In the genomic region with DNA sequence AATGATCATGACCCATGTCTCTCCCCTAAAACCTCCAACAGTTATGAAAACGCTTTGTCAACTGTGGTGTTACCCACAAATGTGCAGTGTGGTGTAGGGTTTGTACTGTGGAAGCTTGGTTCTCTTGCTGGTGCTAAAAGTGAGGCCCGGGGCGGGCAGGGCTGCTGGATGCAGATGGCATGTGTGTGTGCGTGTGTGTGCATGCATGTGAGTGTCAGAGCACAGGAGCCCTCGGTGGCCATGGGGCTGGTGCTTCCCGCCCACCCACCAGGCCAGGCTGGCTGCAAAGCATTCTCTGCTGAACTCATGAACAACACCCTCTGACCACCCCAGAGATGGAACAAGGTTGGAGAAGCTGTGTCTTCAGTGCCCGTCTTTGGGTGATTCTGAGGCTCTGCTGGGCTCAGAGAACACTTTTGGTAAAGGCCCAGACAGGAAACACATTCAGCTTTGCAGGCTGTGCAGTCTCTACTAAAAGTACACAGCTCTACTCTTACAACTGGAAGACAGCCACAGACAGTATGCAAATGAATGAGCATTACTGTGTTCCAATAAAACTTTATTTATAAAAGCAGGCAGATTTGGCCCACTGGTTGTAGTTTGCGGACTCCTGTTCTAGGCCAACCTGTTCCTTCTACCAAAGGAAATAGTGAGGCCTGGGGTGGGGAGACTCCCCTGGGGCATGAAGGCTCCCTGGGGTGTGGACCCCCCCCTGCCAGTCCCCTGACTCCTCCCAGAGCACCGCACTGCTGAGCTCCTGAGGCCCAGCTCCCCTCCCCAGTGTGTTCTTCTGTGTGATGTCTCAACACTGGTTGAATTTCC, we compare ENCODE assay signal across 22 cellular contexts.
A peak's percentile ranks its signal among the peaks of the same experiment; 100 is the strongest.
DNase-seq lines count a peak whose midpoint lies in the region; ATAC-seq and TF ChIP-seq lines count a peak whose summit lies in the region.
"Had no signal": no experiment of that assay in that cellular context is flagged by ENCODE, and none has a peak within 500 bp of the region (broad histone marks: within the 10 kb centered on the region; RNA-seq: fewer than 3 reads in every experiment).

No MANE protein-coding gene starts in this region.

- 92% methylated on average over 4 of the region's 9 CpGs for WGBS in right lobe of liver (ENCODE audit: insufficient coverage, low coverage, low lambda C conversion rate, missing lambda C conversion rate)

- intact Hi-C loops in right lobe of liver (cut with DNase I) = no loop called here
- intact Hi-C loops in upper lobe of right lung (cut with DNase I) = no loop called here

- no peaks in the 10 kb centered on the region for H3K36me3 ChIP-seq in right lobe of liver
- H3K36me3 ChIP-seq in upper lobe of right lung = no peaks in the 10 kb centered on the region
- no peaks in the 10 kb centered on the region for H3K36me3 ChIP-seq in MG63
- H3K36me3 ChIP-seq: BE2C, stomach had no signal

- H3K27me3 ChIP-seq in right lobe of liver = no peaks in the 10 kb centered on the region
- no peaks in the 10 kb centered on the region for H3K27me3 ChIP-seq in upper lobe of right lung
- H3K27me3 ChIP-seq in MG63 = no peaks in the 10 kb centered on the region
- H3K27me3 ChIP-seq: BE2C, body of pancreas had no signal

- no peaks in the 10 kb centered on the region for H3K36me3 Mint-ChIP-seq in activated T-cell treated with anti-CD3 and anti-CD28 coated beads, Interleukin-2, amount 50 U/mL, for 72 hours (ENCODE audit: insufficient read depth in 2 of 2)
- H3K36me3 Mint-ChIP-seq in activated T-cell treated with anti-CD3 and anti-CD28 coated beads, Interleukin-2, amount 50 U/mL, for 24 hours (ENCODE audit: low read depth) = no peaks in the 10 kb centered on the region
- H3K36me3 Mint-ChIP-seq in T-helper 2 cell treated with Interferon-gamma antibody and Interleukin-4, amounts not matched to agents 5 μg/mL and 100 μg/mL, for 36 hours (ENCODE audit: low read depth) = peaks cover 6% of the 10 kb centered on the region

- H3K27ac ChIP-seq in right lobe of liver (no peak overlapping the region), upper lobe of right lung (no peak overlapping the region)
- H3K27ac ChIP-seq: body of pancreas, coronary artery, HL-60, stomach had no signal

- no peaks in the 10 kb centered on the region for H3K9me3 ChIP-seq in right lobe of liver
- H3K9me3 ChIP-seq in upper lobe of right lung = no peaks in the 10 kb centered on the region
- no peaks in the 10 kb centered on the region for H3K9me3 ChIP-seq in MG63
- H3K9me3 ChIP-seq: A549, BE2C, body of pancreas, stomach had no signal

- TF ChIP-seq POLR2A in right lobe of liver (IDR thresholded peaks at IDR 0.05) = no peak

- H3K4me3 Mint-ChIP-seq in activated T-cell treated with anti-CD3 and anti-CD28 coated beads, Interleukin-2, amount 50 U/mL, for 72 hours = no peak overlapping the region
- no peak overlapping the region for H3K4me3 Mint-ChIP-seq in activated T-cell treated with anti-CD3 and anti-CD28 coated beads, Interleukin-2, amount 50 U/mL, for 24 hours
- peak overlapping the region; percentile 42 for H3K4me3 Mint-ChIP-seq in T-helper 2 cell treated with Interferon-gamma antibody and Interleukin-4, amounts not matched to agents 5 μg/mL and 100 μg/mL, for 36 hours
- H3K4me3 Mint-ChIP-seq: activated naive CD8-positive, alpha-beta T cell treated with anti-CD3 and anti-CD28 coated beads, Interleukin-2, amount 50 U/mL, for 24 hours; activated T-helper 1 cell treated with anti-CD3 and anti-CD28 coated beads, Interleukin-12 subunit alpha, Interleukin-12 subunit beta, Interleukin-2, Interleukin-4 antibody, amounts not matched to agents 30 ng/mL and 10 ng/mL and 1 ng/mL, durations not matched to agents 14 hours and 24 hours and 36 hours had no signal

- in situ Hi-C loops in KBM-7 (cut with MboI; ENCODE audit: low pct_unique_long_range_greater_than_20kb, low sequenced_read_pairs) = no loop called here

- ATAC-seq in activated T-cell treated with anti-CD3 and anti-CD28 coated beads, Interleukin-2, amount 50 U/mL, for 72 hours (replicated peaks in 1 of 2) = peak; percentile 33 to 35
- ATAC-seq in right lobe of liver (peak in 3 of 4 donors; percentile 32 to 47 (median 45)), upper lobe of right lung (peak; percentile 56)
- ATAC-seq: A549; activated naive CD8-positive, alpha-beta T cell treated with anti-CD3 and anti-CD28 coated beads, Interleukin-2, amount 50 U/mL, for 24 hours; body of pancreas had no signal

- no peak overlapping the region for H3K4me3 ChIP-seq in right lobe of liver
- H3K4me3 ChIP-seq in upper lobe of right lung = no peak overlapping the region
- H3K4me3 ChIP-seq in MG63 = no peak overlapping the region
- H3K4me3 ChIP-seq: A549, body of pancreas, coronary artery, stomach had no signal

- H3K27me3 Mint-ChIP-seq in activated T-cell treated with anti-CD3 and anti-CD28 coated beads, Interleukin-2, amount 50 U/mL, for 72 hours (ENCODE audit: low read depth) = no peaks in the 10 kb centered on the region
- H3K27me3 Mint-ChIP-seq in activated T-cell treated with anti-CD3 and anti-CD28 coated beads, Interleukin-2, amount 50 U/mL, for 24 hours = peaks cover 2% of the 10 kb centered on the region
- peaks cover 4% of the 10 kb centered on the region for H3K27me3 Mint-ChIP-seq in T-helper 2 cell treated with Interferon-gamma antibody and Interleukin-4, amounts not matched to agents 5 μg/mL and 100 μg/mL, for 36 hours (ENCODE audit: low read depth)

- H3K9me3 Mint-ChIP-seq in activated T-cell treated with anti-CD3 and anti-CD28 coated beads, Interleukin-2, amount 50 U/mL, for 72 hours = no peaks in the 10 kb centered on the region
- no peaks in the 10 kb centered on the region for H3K9me3 Mint-ChIP-seq in activated T-cell treated with anti-CD3 and anti-CD28 coated beads, Interleukin-2, amount 50 U/mL, for 24 hours
- no peaks in the 10 kb centered on the region for H3K9me3 Mint-ChIP-seq in T-helper 2 cell treated with Interferon-gamma antibody and Interleukin-4, amounts not matched to agents 5 μg/mL and 100 μg/mL, for 36 hours
- H3K9me3 Mint-ChIP-seq: activated naive CD8-positive, alpha-beta T cell treated with anti-CD3 and anti-CD28 coated beads, Interleukin-2, amount 50 U/mL, for 24 hours; activated T-helper 1 cell treated with anti-CD3 and anti-CD28 coated beads, Interleukin-12 subunit alpha, Interleukin-12 subunit beta, Interleukin-2, Interleukin-4 antibody, amounts not matched to agents 30 ng/mL and 10 ng/mL and 1 ng/mL, durations not matched to agents 14 hours and 24 hours and 36 hours had no signal

- no peak for TF ChIP-seq CTCF in right lobe of liver (IDR thresholded peaks at IDR 0.05)
- no peak for TF ChIP-seq CTCF in upper lobe of right lung (IDR thresholded peaks at IDR 0.05)

- no peak for DNase-seq in activated T-cell treated with anti-CD3 and anti-CD28 coated beads, Interleukin-2, amount 50 U/mL, for 72 hours
- no peak for DNase-seq in activated T-cell treated with anti-CD3 and anti-CD28 coated beads, Interleukin-2, amount 50 U/mL, for 24 hours
- peak; percentile 3 for DNase-seq in T-helper 2 cell treated with Interferon-gamma antibody and Interleukin-4, amounts not matched to agents 5 μg/mL and 100 μg/mL, for 36 hours (ENCODE audit: low spot score)
- no peak for DNase-seq in right lobe of liver
- no peak for DNase-seq in upper lobe of right lung
- DNase-seq in KBM-7 = no peak
- DNase-seq in MG63 = no peak
- DNase-seq in MV-4-11 (lab: John Stamatoyannopoulos, UW) = no peak
- DNase-seq: activated naive CD8-positive, alpha-beta T cell treated with anti-CD3 and anti-CD28 coated beads, Interleukin-2, amount 50 U/mL, for 24 hours; BE2C; body of pancreas; kidney glomerular epithelial cell; mammary epithelial cell; NCI-H146; NCI-H524 treated with DMSO at 0.1 percent for 48 hours; stimulated activated CD4-positive, alpha-beta T cell treated with anti-CD3 and anti-CD28 coated beads, Interleukin-12 subunit alpha, Interleukin-12 subunit beta, amount 100 ng/mL, for 4 hours; stomach; trophoblast cell had no signal

- no peaks in the 10 kb centered on the region for H3K4me1 ChIP-seq in right lobe of liver
- no peaks in the 10 kb centered on the region for H3K4me1 ChIP-seq in upper lobe of right lung
- H3K4me1 ChIP-seq: BE2C, body of pancreas had no signal

- H3K4me1 Mint-ChIP-seq in activated T-cell treated with anti-CD3 and anti-CD28 coated beads, Interleukin-2, amount 50 U/mL, for 72 hours (ENCODE audit: low read depth) = peaks cover 61% of the 10 kb centered on the region
- peaks cover 40% of the 10 kb centered on the region for H3K4me1 Mint-ChIP-seq in activated T-cell treated with anti-CD3 and anti-CD28 coated beads, Interleukin-2, amount 50 U/mL, for 24 hours (ENCODE audit: low read depth)
- peaks cover 46% of the 10 kb centered on the region for H3K4me1 Mint-ChIP-seq in T-helper 2 cell treated with Interferon-gamma antibody and Interleukin-4, amounts not matched to agents 5 μg/mL and 100 μg/mL, for 36 hours (ENCODE audit: low read depth)

- H3K27ac Mint-ChIP-seq in activated T-cell treated with anti-CD3 and anti-CD28 coated beads, Interleukin-2, amount 50 U/mL, for 72 hours = no peak overlapping the region
- H3K27ac Mint-ChIP-seq in activated T-cell treated with anti-CD3 and anti-CD28 coated beads, Interleukin-2, amount 50 U/mL, for 24 hours = no peak overlapping the region
- peak overlapping the region; percentile 55 for H3K27ac Mint-ChIP-seq in T-helper 2 cell treated with Interferon-gamma antibody and Interleukin-4, amounts not matched to agents 5 μg/mL and 100 μg/mL, for 36 hours
- H3K27ac Mint-ChIP-seq: activated naive CD8-positive, alpha-beta T cell treated with anti-CD3 and anti-CD28 coated beads, Interleukin-2, amount 50 U/mL, for 24 hours; activated T-helper 1 cell treated with anti-CD3 and anti-CD28 coated beads, Interleukin-12 subunit alpha, Interleukin-12 subunit beta, Interleukin-2, Interleukin-4 antibody, amounts not matched to agents 30 ng/mL and 10 ng/mL and 1 ng/mL, durations not matched to agents 14 hours and 24 hours and 36 hours had no signal
